ENCODE assay signal across 9 cellular contexts in genomic region chr16:20879175-20880053, GRCh38. TPM values are rescaled to one million over a fixed set of nuclear protein-coding genes. Genes with fewer than 3 reads are reported as not detected.
DNase-seq lines count a peak whose midpoint lies in the region; ATAC-seq and TF ChIP-seq lines count a peak whose summit lies in the region.
"Had no signal": no experiment of that assay in that cellular context is flagged by ENCODE, and none has a peak within 500 bp of the region (broad histone marks: within the 10 kb centered on the region; RNA-seq: fewer than 3 reads in every experiment).

No MANE protein-coding gene starts in this region.

- H3K36me3 ChIP-seq in Panc1 (ENCODE audit: control insufficient read depth, insufficient read depth, low read length) (no peaks in the 10 kb centered on the region), stomach (no peaks in the 10 kb centered on the region)

- no peak for TF ChIP-seq EP300 in stomach (IDR thresholded peaks at IDR 0.05)

- no peaks in the 10 kb centered on the region for H3K27me3 ChIP-seq in Panc1 (ENCODE audit: control insufficient read depth, insufficient read depth, low read length)
- H3K27me3 ChIP-seq in stomach = no peaks in the 10 kb centered on the region

- H3K9me3 ChIP-seq in Panc1 (ENCODE audit: control insufficient read depth, insufficient read depth, low read depth, low read length) (no peaks in the 10 kb centered on the region), stomach (no peaks in the 10 kb centered on the region)

- H3K4me1 ChIP-seq in Panc1 (ENCODE audit: control insufficient read depth, insufficient read depth, low read length) (peaks cover 22% of the 10 kb centered on the region), stomach (peaks cover 50 to 86% (median 69%) of the 10 kb centered on the region in 4 donors)

- peak; percentile 44 for ATAC-seq in GM21381 (IDR thresholded peaks at IDR 0.05; ENCODE audit: unreplicated experiment)
- ATAC-seq in Panc1 = no peak
- ATAC-seq: naive thymus-derived CD4-positive, alpha-beta T cell had no signal

- no peak for TF ChIP-seq POLR2A in stomach (IDR thresholded peaks at IDR 0.05)

- POLR2A ChIA-PET in Panc1 (lab: Charles Lee) = no interaction called here

- DNase-seq in Panc1 (ENCODE audit: low read depth, low spot score) = no peak
- peak; percentile 67 for DNase-seq in fibroblast of mammary gland (ENCODE audit: low read depth)
- no peak for DNase-seq in stomach
- no peak for DNase-seq in NCI-H146 (lab: John Stamatoyannopoulos, UW)
- DNase-seq in NCI-H1105 (lab: John Stamatoyannopoulos, UW) = no peak
- DNase-seq in NCI-H2196 (lab: John Stamatoyannopoulos, UW; ENCODE audit: unreplicated experiment) = no peak
- no peak for DNase-seq in NCI-H748 treated with DMSO at 0.1 percent for 48 hours (lab: John Stamatoyannopoulos, UW)
- DNase-seq: naive thymus-derived CD4-positive, alpha-beta T cell had no signal

- H3K27ac ChIP-seq in Panc1 (ENCODE audit: low read length) (peak overlapping the region; percentile 14; the same call in 1 of the 2 replicates), stomach (peak overlapping the region in 4 of 5 donors; percentile 49 to 73 (median 64))

- H3K4me3 ChIP-seq in Panc1 (ENCODE audit: low read depth in 2 of 2, low read length in 2 of 2) (no peak overlapping the region), fibroblast of mammary gland (ENCODE audit: control insufficient read depth, low read depth, low read length) (peak overlapping the region; percentile 23), stomach (no peak overlapping the region)

- 37 to 44% (median 38%) methylated on average over 7 of the region's 7 CpGs for WGBS in stomach, 5 donors

- CTCF ChIA-PET in Panc1 (lab: Charles Lee) = interaction anchor here (0.6 kb wide), 1 partner anchor 482 kb away, joined by 8 read pairs; no protein-coding TSS in a partner anchor

- in situ Hi-C loops in Panc1 (cut with HindIII; ENCODE audit: low pct_unique_long_range_greater_than_20kb, low sequenced_read_pairs) = no loop called here

- no TSS peak for BruUV-seq in Panc1 (replicated peaks; lab: Mats Ljungman, UMichigan)

- TF ChIP-seq CTCF in Panc1 (IDR thresholded peaks at IDR 0.05) (no peak), fibroblast of mammary gland (conservative IDR thresholded peaks at IDR 0.05; ENCODE audit: control insufficient read depth, insufficient read depth, low read depth, low read length) (no peak), stomach (IDR thresholded peaks at IDR 0.05) (no peak)

- intact Hi-C loops in Panc1 (cut with micrococcal nuclease; ENCODE audit: unreplicated experiment) (no loop called here), stomach (cut with DNase I; ENCODE audit: low total_unique reads) (no loop called here)

RNA-seq across cellular contexts. Expression of gene DCUN1D3, which starts 20.7 kb away (rescaled TPM):
- total RNA-seq in Panc1 (2021; ENCODE audit: unreplicated experiment) (23.5 TPM), stomach (10 to 100 TPM in 4 of 5 donors, 1 to 10 TPM in 1; 3.8 to 25.7 (median 16.7) TPM)
- 7.7 TPM for polyA plus RNA-seq in Panc1 (2012; ENCODE audit: insufficient read length)
- 1 to 10 TPM; 1.4 to 3.7 (median 2.1) TPM for polyA plus RNA-seq in stomach

RNA-seq across cellular contexts. Expression of gene LYRM1, which starts 21.2 kb away (rescaled TPM):
- total RNA-seq in Panc1 (2021; ENCODE audit: unreplicated experiment) = 30.7 TPM
- 26.4 TPM for polyA plus RNA-seq in Panc1 (2012; ENCODE audit: insufficient read length)
- total RNA-seq in stomach = 10 to 100 TPM in 4 of 5 donors, 1 to 10 TPM in 1; 6.7 to 29.7 (median 21.0) TPM
- polyA plus RNA-seq in stomach = 10 to 100 TPM; 37.4 to 58.5 (median 43.4) TPM
